Comparison of ENCODE assay signal across 19 cellular contexts in genomic region chr10:60747817-60748469, GRCh38. TPM values are rescaled to one million over a fixed set of nuclear protein-coding genes. Genes with fewer than 3 reads are reported as not detected.
DNase-seq lines count a peak whose midpoint lies in the region; ATAC-seq, FAIRE-seq and TF ChIP-seq lines count a peak whose summit lies in the region.
"Had no signal": no experiment of that assay in that cellular context is flagged by ENCODE, and none has a peak within 500 bp of the region (broad histone marks: within the 10 kb centered on the region; RNA-seq: fewer than 3 reads in every experiment).

No MANE protein-coding gene starts in this region.

- H3K27me3 ChIP-seq in bronchial epithelial cell (ENCODE audit: control insufficient read depth, insufficient read depth, low read length) (no peaks in the 10 kb centered on the region), esophagus (ENCODE audit: control insufficient read depth in 1 of 2, insufficient read depth in 2 of 2, low read length in 2 of 2) (no peaks in the 10 kb centered on the region), left lung (no peaks in the 10 kb centered on the region), suprapubic skin (no peaks in the 10 kb centered on the region), brain microvascular endothelial cell (replicated peaks) (no peaks in the 10 kb centered on the region)

- 34 to 46% methylated on average over 2 of the region's 2 CpGs for WGBS in esophagus, 2 donors
- 48% methylated on average over 2 of the region's 2 CpGs for WGBS in suprapubic skin

- H3K4me1 ChIP-seq in esophagus (ENCODE audit: control insufficient read depth in 2 of 2, insufficient read depth in 2 of 2, low read length in 1 of 2) (no peaks in the 10 kb centered on the region), left lung (no peaks in the 10 kb centered on the region), suprapubic skin (peaks cover 8% of the 10 kb centered on the region)

- H3K9me3 ChIP-seq in esophagus (ENCODE audit: control insufficient read depth in 2 of 2, insufficient read depth in 1 of 2, low read depth in 1 of 2, low read length in 1 of 2) (no peaks in the 10 kb centered on the region), left lung (no peaks in the 10 kb centered on the region), suprapubic skin (no peaks in the 10 kb centered on the region)
- H3K9me3 ChIP-seq: HAP-1 had no signal

- TF ChIP-seq POLR2A in suprapubic skin (IDR thresholded peaks at IDR 0.05) = no peak

- no peak for TF ChIP-seq EP300 in suprapubic skin (IDR thresholded peaks at IDR 0.05)

- DNase-seq in bronchial epithelial cell (ENCODE audit: low read depth) = peak; percentile 82
- DNase-seq in left lung = no peak
- DNase-seq in suprapubic skin (ENCODE audit: low spot score in 2 of 2) = no peak
- DNase-seq in DMS53 treated with DMSO at 0.1 percent for 48 hours (lab: John Stamatoyannopoulos, UW; ENCODE audit: unreplicated experiment) = no peak
- DNase-seq in brain microvascular endothelial cell = no peak
- DNase-seq in NCI-H1436 (lab: John Stamatoyannopoulos, UW) = no peak
- DNase-seq: C1 segment of cervical spinal cord; Calu3; CD4-positive, alpha-beta T cell; DMS 273 treated with DMSO at 0.1 percent for 48 hours; DMS79 had no signal

- H3K36me3 ChIP-seq in bronchial epithelial cell (ENCODE audit: control insufficient read depth, insufficient read depth, low read length) (no peaks in the 10 kb centered on the region), esophagus (ENCODE audit: control insufficient read depth in 2 of 2, insufficient read depth in 2 of 2, low read length in 1 of 2) (no peaks in the 10 kb centered on the region), left lung (no peaks in the 10 kb centered on the region), suprapubic skin (no peaks in the 10 kb centered on the region), brain microvascular endothelial cell (replicated peaks) (no peaks in the 10 kb centered on the region)
- H3K36me3 ChIP-seq: HAP-1 had no signal

- in situ Hi-C loops in brain microvascular endothelial cell (cut with HindIII; ENCODE audit: low pct_ligation_motif_present, low sequenced_read_pairs) = no loop called here

- no peak overlapping the region for H3K4me3 ChIP-seq in bronchial epithelial cell (ENCODE audit: low read depth, low read length)
- no peak overlapping the region for H3K4me3 ChIP-seq in esophagus (ENCODE audit: low read depth in 1 of 2, low read length in 2 of 2)
- H3K4me3 ChIP-seq in left lung = no peak overlapping the region
- no peak overlapping the region for H3K4me3 ChIP-seq in suprapubic skin
- H3K4me3 ChIP-seq in brain microvascular endothelial cell (ENCODE audit: low read depth, low read length) = no peak overlapping the region
- H3K4me3 ChIP-seq: GM12878, HAP-1 had no signal

- intact Hi-C loops in left lung (cut with DNase I) = no loop called here

- TF ChIP-seq CTCF in bronchial epithelial cell (IDR thresholded peaks at IDR 0.05; ENCODE audit: insufficient read depth, low read length, severe bottlenecking) (no peak), left lung (IDR thresholded peaks at IDR 0.05) (no peak), suprapubic skin (IDR thresholded peaks at IDR 0.05) (no peak), brain microvascular endothelial cell (IDR thresholded peaks at IDR 0.05; ENCODE audit: low read depth, low read length, missing control alignments) (no peak)

- no peak for FAIRE-seq in bronchial epithelial cell (lab: Jason Lieb, UNC)
- FAIRE-seq: A204.1, GM12878, GM18507, H1, HepG2, HTR-8/SVneo had no signal

- peak overlapping the region; percentile 54 to 60 for H3K27ac ChIP-seq in esophagus (ENCODE audit: low read depth in 2 of 2, low read length in 1 of 2)
- no peak overlapping the region for H3K27ac ChIP-seq in left lung
- peak overlapping the region; percentile 36 for H3K27ac ChIP-seq in suprapubic skin
- H3K27ac ChIP-seq in brain microvascular endothelial cell = no peak overlapping the region

- peak; percentile 66 for ATAC-seq in left lung
- ATAC-seq: GM12878, HepG2 had no signal

RNA-seq across cellular contexts. Expression of gene CDK1, which starts 30.3 kb away (rescaled TPM):
- 0.64 and 0.79 TPM in 2 replicates for total RNA-seq in bronchial epithelial cell
- 10 to 100 TPM; 22.4 to 23.4 TPM for polyA plus RNA-seq in esophagus
- total RNA-seq in left lung = 10 to 100 TPM in 1 of 2 donors, 1 to 10 TPM in 1; 9.2 to 32.5 TPM
- 10 to 100 TPM in 1 of 4 donors, 1 to 10 TPM in 3; 4.8 to 14.3 (median 8.6) TPM for total RNA-seq in suprapubic skin

Comparison
In these comparisons a context has a peak if more than half of its experiments do, and no peak if none do; other contexts are left out.
1. H3K27ac ChIP-seq: peak in esophagus (2 of 2) and suprapubic skin (single experiment); none in left lung (0 of 2) and brain microvascular endothelial cell (single experiment).